Comparison of ENCODE assay signal across 8 cellular contexts in genomic region chr7:150324366-150324961, GRCh38. TPM values are rescaled to one million over a fixed set of nuclear protein-coding genes. Genes with fewer than 3 reads are reported as not detected.
DNase-seq lines count a peak whose midpoint lies in the region; ATAC-seq, FAIRE-seq and TF ChIP-seq lines count a peak whose summit lies in the region.

No MANE protein-coding gene starts in this region.

- peak overlapping the region; percentile 76 for H3K4me3 Mint-ChIP-seq in chondrocyte (ENCODE audit: unreplicated experiment)
- peak overlapping the region; percentile 88 to 97 (median 95) for H3K4me3 Mint-ChIP-seq in naive B cell

- peaks cover 57% of the 10 kb centered on the region for H3K36me3 ChIP-seq in DND-41 (ENCODE audit: insufficient read depth, low read length)

- no peak overlapping the region for H2AFZ ChIP-seq in DND-41 (ENCODE audit: low read depth, low read length)

- H3K4me1 ChIP-seq in DND-41 (ENCODE audit: insufficient read depth, low read length): peaks cover 40% of the 10 kb centered on the region

- peaks cover 79% of the 10 kb centered on the region for H3K79me2 ChIP-seq in DND-41 (ENCODE audit: insufficient read depth, low read length)

- peak overlapping the region; percentile 98 for H3K9ac ChIP-seq in DND-41 (ENCODE audit: low read depth, low read length)

- no peaks in the 10 kb centered on the region for H3K9me3 Mint-ChIP-seq in chondrocyte (ENCODE audit: low read depth)
- H3K9me3 Mint-ChIP-seq in naive B cell: no peaks in the 10 kb centered on the region

- peak; percentile 18; the same call in 1 of the 3 replicates for ATAC-seq in DND-41 (ENCODE audit: insufficient read depth, low read depth)
- ATAC-seq in naive B cell (ENCODE audit: low read depth in 2 of 2): no peak
- ATAC-seq in HG03457 (IDR thresholded peaks at IDR 0.05; ENCODE audit: unreplicated experiment): no peak

- TF ChIP-seq CTCF in DND-41 (IDR thresholded peaks at IDR 0.05; ENCODE audit: borderline replicate concordance, extremely low read depth, low read length, poor library complexity, severe bottlenecking) (no peak), chondrocyte (IDR thresholded peaks at IDR 0.05) (no peak)

- peak overlapping the region; percentile 84 for H3K4me2 ChIP-seq in DND-41 (ENCODE audit: insufficient read depth, low read length)

- H3K36me3 Mint-ChIP-seq in chondrocyte (ENCODE audit: low read depth): peaks cover 2% of the 10 kb centered on the region
- peaks cover 7 to 8% of the 10 kb centered on the region in 2 donors for H3K36me3 Mint-ChIP-seq in naive B cell

- DNase-seq in DND-41: peak; percentile 26
- peak; percentile 25 for DNase-seq in LoVo (ENCODE audit: low spot score)
- no peak for DNase-seq in chondrocyte (ENCODE audit: low spot score)
- no peak for DNase-seq in naive B cell
- no peak for DNase-seq in NCI-H1694 treated with DMSO at 0.1 percent for 48 hours (lab: John Stamatoyannopoulos, UW)
- no peak for DNase-seq in NOMO-1 treated with dmso at 0.1 percent for 144 hours (lab: John Stamatoyannopoulos, UW; ENCODE audit: unreplicated experiment)
- no peak for DNase-seq in frontal cortex (ENCODE audit: low spot score in 2 of 2)

- H3K27ac Mint-ChIP-seq in chondrocyte (ENCODE audit: unreplicated experiment) (peak overlapping the region; percentile 42), naive B cell (peak overlapping the region; percentile 36 to 96 (median 90))

- peaks cover 12% of the 10 kb centered on the region for H3K4me1 Mint-ChIP-seq in chondrocyte (ENCODE audit: low read depth)
- peaks cover 36 to 46% (median 43%) of the 10 kb centered on the region in 3 donors for H3K4me1 Mint-ChIP-seq in naive B cell

- no peak for FAIRE-seq in frontal cortex (lab: Jason Lieb, UNC)

- H3K27ac ChIP-seq in DND-41 (ENCODE audit: low read length): peak overlapping the region; percentile 99

- H4K20me1 ChIP-seq in DND-41 (ENCODE audit: insufficient read depth, low read length): peaks cover 26% of the 10 kb centered on the region

- peak overlapping the region; percentile 65 to 94 for H3K4me3 ChIP-seq in DND-41 (ENCODE audit: low read depth in 1 of 2, low read length in 2 of 2)

- no peaks in the 10 kb centered on the region for H3K27me3 ChIP-seq in DND-41 (ENCODE audit: insufficient read depth, low read length, poor library complexity)

- H3K27me3 Mint-ChIP-seq in chondrocyte (ENCODE audit: low read depth) (peaks cover 4% of the 10 kb centered on the region), naive B cell (no peaks in the 10 kb centered on the region)

- no peaks in the 10 kb centered on the region for H3K9me3 ChIP-seq in DND-41 (ENCODE audit: insufficient read depth, low read length, severe bottlenecking)

RNA-seq across cellular contexts. Expression of gene ACTR3C, which starts 1.1 kb away (rescaled TPM):
- total RNA-seq in chondrocyte (0.25 to 0.85 TPM in 2 of 3 replicates, not detected in the other), frontal cortex (5.3 TPM)
- polyA plus RNA-seq in naive B cell (ENCODE audit: low read depth in 6 of 6): 1 to 10 TPM in 5 of 6 donors, not detected in 1; 1.3 to 7.6 (median 6.2) TPM

RNA-seq across cellular contexts. Expression of gene LRRC61, which starts 1.3 kb away (rescaled TPM):
- total RNA-seq in chondrocyte: 1.5 to 1.7 TPM in 2 of 3 replicates, not detected in the other
- polyA plus RNA-seq in naive B cell (ENCODE audit: low read depth in 6 of 6): 10 to 100 TPM; 15.2 to 28.6 (median 25.4) TPM
- total RNA-seq in frontal cortex: 13.5 TPM

RNA-seq across cellular contexts. Expression of gene RARRES2, which starts 17.0 kb away (rescaled TPM):
- total RNA-seq in chondrocyte: 1.4 to 1.9 TPM (median 1.8 TPM) in 3 replicates
- polyA plus RNA-seq in naive B cell (ENCODE audit: low read depth in 6 of 6): not detected
- 6.9 TPM for total RNA-seq in frontal cortex

RNA-seq across cellular contexts. Expression of gene REPIN1, which starts 44.2 kb away (rescaled TPM):
- total RNA-seq in chondrocyte: 59.5 to 65.8 TPM (median 63.4 TPM) in 3 replicates
- 100 to 1,000 TPM in 1 of 6 donors, 10 to 100 TPM in 5; 46.3 to 115 (median 68.5) TPM for polyA plus RNA-seq in naive B cell (ENCODE audit: low read depth in 6 of 6)
- 29.3 TPM for total RNA-seq in frontal cortex

RNA-seq across cellular contexts. Expression of gene ZNF775, which starts 54.7 kb away (rescaled TPM):
- 4.3 to 6.5 TPM (median 6.0 TPM) in 3 replicates for total RNA-seq in chondrocyte
- polyA plus RNA-seq in naive B cell (ENCODE audit: low read depth in 6 of 6): 1 to 10 TPM; 1.4 to 8.9 (median 4.5) TPM
- total RNA-seq in frontal cortex: 10.2 TPM

Comparison
In these comparisons a context has a peak if more than half of its experiments do, and no peak if none do; other contexts are left out.
1. DNase-seq: peak in DND-41 (single experiment) and LoVo (single experiment); none in chondrocyte (single experiment), naive B cell (single experiment), NCI-H1694 treated with DMSO at 0.1 percent for 48 hours (single experiment), NOMO-1 treated with dmso at 0.1 percent for 144 hours (single experiment) and frontal cortex (0 of 2).